In the genomic region with DNA sequence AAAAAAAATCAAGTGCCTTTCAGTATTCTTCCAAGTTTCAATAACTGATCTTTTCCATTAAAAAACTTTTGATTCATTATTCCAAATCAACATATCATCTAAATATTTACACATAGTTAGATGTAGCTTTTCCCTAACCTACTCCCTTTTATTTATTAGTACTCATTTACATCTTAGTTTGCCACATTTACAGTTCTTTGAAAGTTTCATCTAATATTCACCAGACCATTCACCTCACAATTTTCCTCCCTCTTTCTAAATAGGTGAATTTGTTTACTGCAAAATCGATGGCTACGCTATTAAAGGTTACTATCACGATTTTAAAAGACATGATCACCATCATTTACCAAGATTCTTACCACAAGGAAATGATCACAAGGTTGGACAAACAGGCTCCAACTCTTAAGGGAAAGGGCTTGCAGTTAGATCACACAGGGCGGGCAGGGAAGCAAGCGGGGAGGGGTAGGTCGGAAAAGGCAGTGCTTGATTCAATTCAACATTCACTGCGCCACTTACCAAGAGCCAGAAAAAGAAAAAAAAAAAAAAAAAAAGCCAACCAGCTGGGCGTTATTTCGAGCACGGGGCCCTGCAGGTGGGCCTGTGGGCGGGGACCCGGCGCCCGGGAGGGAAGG, we compare ENCODE assay signal across 8 cellular contexts. TPM values are rescaled to one million over a fixed set of nuclear protein-coding genes. Genes with fewer than 3 reads are reported as not detected.
A peak's percentile ranks its signal among the peaks of the same experiment; 100 is the strongest.
DNase-seq lines count a peak whose midpoint lies in the region; ATAC-seq, FAIRE-seq and TF ChIP-seq lines count a peak whose summit lies in the region.

No MANE protein-coding gene starts in this region.

- H3K36me3 Mint-ChIP-seq in CD4-positive, CD25-positive, alpha-beta regulatory T cell: peaks cover 15% of the 10 kb centered on the region

- H3K9me3 ChIP-seq in CD4-positive, CD25-positive, alpha-beta regulatory T cell (ENCODE audit: control insufficient read depth in 2 of 2, low read length in 2 of 2): no peaks in the 10 kb centered on the region
- no peaks in the 10 kb centered on the region for H3K9me3 ChIP-seq in mucosa of stomach (ENCODE audit: control insufficient read depth, low read length)

- H3K4me3 ChIP-seq in CD4-positive, CD25-positive, alpha-beta regulatory T cell (ENCODE audit: low read depth, low read length): peak overlapping the region; percentile 90
- H3K4me3 ChIP-seq in choroid plexus epithelial cell (ENCODE audit: low read depth, low read length) (peak overlapping the region; percentile 97), mucosa of stomach (ENCODE audit: low read length) (peak overlapping the region; percentile 97)

- H3K27me3 ChIP-seq in CD4-positive, CD25-positive, alpha-beta regulatory T cell (ENCODE audit: control insufficient read depth, insufficient read depth, low read length): no peaks in the 10 kb centered on the region
- H3K27me3 ChIP-seq in mucosa of stomach (ENCODE audit: control insufficient read depth, insufficient read depth, low read length): no peaks in the 10 kb centered on the region

- no peaks in the 10 kb centered on the region for H3K9me3 Mint-ChIP-seq in CD4-positive, CD25-positive, alpha-beta regulatory T cell

- no peak for DNase-seq in CD4-positive, CD25-positive, alpha-beta regulatory T cell
- DNase-seq in Kasumi-1 (lab: John Stamatoyannopoulos, UW) (peak; percentile 91 to 93), choroid plexus epithelial cell (ENCODE audit: low read depth) (no peak), activated gamma-delta T cell (lab: John Stamatoyannopoulos, UW) (no peak), GM12891 (ENCODE audit: insufficient read length, low spot score) (no peak)
- DNase-seq in stimulated activated CD4-positive, alpha-beta T cell treated with anti-CD3 and anti-CD28 coated beads, Interleukin-15, amount 100 ng/mL, for 24 hours: no peak

- H3K27ac ChIP-seq in CD4-positive, CD25-positive, alpha-beta regulatory T cell (ENCODE audit: insufficient read depth, low read length, poor library complexity, severe bottlenecking): peak overlapping the region; percentile 96

- TF ChIP-seq POLR2A in GM12891 (IDR thresholded peaks at IDR 0.05; ENCODE audit: low read depth, low read length): no peak

- H3K36me3 ChIP-seq in CD4-positive, CD25-positive, alpha-beta regulatory T cell (ENCODE audit: control insufficient read depth, insufficient read depth, low read length): peaks cover 21% of the 10 kb centered on the region
- no peaks in the 10 kb centered on the region for H3K36me3 ChIP-seq in mucosa of stomach (ENCODE audit: control insufficient read depth, insufficient read depth, low read length)

- no peak for TF ChIP-seq CTCF in choroid plexus epithelial cell (conservative IDR thresholded peaks at IDR 0.05; ENCODE audit: low read depth, low read length)

- ATAC-seq in CD4-positive, CD25-positive, alpha-beta regulatory T cell (ENCODE audit: low read depth in 2 of 2): peak in 1 of 2 donors; percentile 85
- ATAC-seq in GM18858 (IDR thresholded peaks at IDR 0.05; ENCODE audit: unreplicated experiment): no peak

- H3K9ac ChIP-seq in mucosa of stomach (ENCODE audit: low read length): peak overlapping the region; percentile 100

- H3K4me1 ChIP-seq in CD4-positive, CD25-positive, alpha-beta regulatory T cell (ENCODE audit: control insufficient read depth, insufficient read depth, low read length, poor library complexity, severe bottlenecking): peaks cover 42% of the 10 kb centered on the region
- peaks cover 32% of the 10 kb centered on the region for H3K4me1 ChIP-seq in mucosa of stomach (ENCODE audit: control insufficient read depth, insufficient read depth, low read length)

- no peak for FAIRE-seq in GM12891 (lab: Jason Lieb, UNC)

- peaks cover 31 to 57% (median 41%) of the 10 kb centered on the region in 4 donors for H3K4me1 Mint-ChIP-seq in CD4-positive, CD25-positive, alpha-beta regulatory T cell

- peak overlapping the region; percentile 94 to 98 (median 95) for H3K27ac Mint-ChIP-seq in CD4-positive, CD25-positive, alpha-beta regulatory T cell

- H3K4me3 Mint-ChIP-seq in CD4-positive, CD25-positive, alpha-beta regulatory T cell: peak overlapping the region; percentile 85 to 95 (median 88)

- peaks cover 8% of the 10 kb centered on the region for H3K27me3 Mint-ChIP-seq in CD4-positive, CD25-positive, alpha-beta regulatory T cell

TF ChIP-seq in GM12891, 5 proteins besides CTCF, POLR2A, EP300 and RAD21:
- TF ChIP-seq SPI1 (IDR thresholded peaks at IDR 0.05; ENCODE audit: low read depth, low read length): no peak
- TF ChIP-seq TAF1 (IDR thresholded peaks at IDR 0.05; ENCODE audit: low read depth, low read length): no peak
- TF ChIP-seq POLR2AphosphoS5 (IDR thresholded peaks at IDR 0.05; ENCODE audit: low read depth, low read length): no peak
- no peak for TF ChIP-seq POU2F2 (IDR thresholded peaks at IDR 0.05; ENCODE audit: low read depth, low read length)
- TF ChIP-seq PAX5 (IDR thresholded peaks at IDR 0.05; ENCODE audit: insufficient read depth, low read length, severe bottlenecking): no peak
TF ChIP-seq in GM12891: peak in this region for 0.

RNA-seq across cellular contexts. Expression of a gene that starts 0.6 kb away (rescaled TPM):
- total RNA-seq in CD4-positive, CD25-positive, alpha-beta regulatory T cell: 88.2 TPM
- polyA plus RNA-seq in CD4-positive, CD25-positive, alpha-beta regulatory T cell: 100 to 1,000 TPM; 189 to 253 (median 228) TPM
- polyA plus RNA-seq in GM12891 (2012; ENCODE audit: low read depth, missing spikeins): 41.8 TPM

Comparison
In these comparisons a context has a peak if more than half of its experiments do, and no peak if none do; other contexts are left out.
1. DNase-seq: peak in Kasumi-1 (2 of 2); none in CD4-positive, CD25-positive, alpha-beta regulatory T cell (0 of 3), choroid plexus epithelial cell (single experiment), stimulated activated CD4-positive, alpha-beta T cell treated with anti-CD3 and anti-CD28 coated beads, Interleukin-15, amount 100 ng/mL, for 24 hours (single experiment), activated gamma-delta T cell (single experiment) and GM12891 (single experiment).
2. Peak in every context shown above with its lines, with median percentiles within 50 percentile points of each other: H3K4me3 ChIP-seq.